Comparison of ENCODE assay signal across 16 cellular contexts in genomic region chr18:22668496-22668895, GRCh38.
DNase-seq lines count a peak whose midpoint lies in the region; ATAC-seq and TF ChIP-seq lines count a peak whose summit lies in the region.
"Had no signal": no experiment of that assay in that cellular context is flagged by ENCODE, and none has a peak within 500 bp of the region (broad histone marks: within the 10 kb centered on the region; RNA-seq: fewer than 3 reads in every experiment).

No MANE protein-coding gene starts in this region.

- no peak for TF ChIP-seq CTCF in sigmoid colon (IDR thresholded peaks at IDR 0.05)

- H3K4me1 ChIP-seq in sigmoid colon, result peaks cover 0 to 41% (median 28%) of the 10 kb centered on the region in 4 donors

- no peak overlapping the region for H3K4me3 ChIP-seq in sigmoid colon
- H3K4me3 ChIP-seq: ovary had no signal

- H3K9me3 ChIP-seq in sigmoid colon, result no peaks in the 10 kb centered on the region
- H3K9me3 ChIP-seq: ovary had no signal

- peak overlapping the region in 3 of 4 donors; percentile 69 to 85 (median 79) for H3K27ac ChIP-seq in sigmoid colon
- H3K27ac ChIP-seq: ovary had no signal

- DNase-seq in NCI-H226, result peak; percentile 53
- peak; percentile 28 for DNase-seq in dermis blood vessel endothelial cell
- no peak for DNase-seq in sigmoid colon
- DNase-seq in DMS 273 treated with DMSO at 0.1 percent for 48 hours (lab: John Stamatoyannopoulos, UW), result no peak
- DNase-seq in AML-193 (lab: John Stamatoyannopoulos, UW), result no peak
- DNase-seq: activated effector memory CD4-positive, alpha-beta T cell treated with Interleukin-2 at 50 U/mL for 16 hours; MV-4-11; NCI-H2029; ovary; SHP77 treated with DMSO at 0.1 percent for 48 hours; stimulated activated CD4-positive, alpha-beta T cell treated with anti-CD3 and anti-CD28 coated beads, Interleukin-4, amount 100 ng/mL, for 1 hour; substantia nigra had no signal

- intact Hi-C loops in sigmoid colon (cut with DNase I), result no loop called here

- H3K36me3 ChIP-seq in sigmoid colon, result no peaks in the 10 kb centered on the region
- H3K36me3 ChIP-seq: ovary had no signal

- 95% methylated on average over 2 of the region's 2 CpGs for WGBS in sigmoid colon, 2 donors

- ATAC-seq in GM18502 (IDR thresholded peaks at IDR 0.05; ENCODE audit: poor library complexity, unreplicated experiment) (peak; percentile 5), HG03135 (IDR thresholded peaks at IDR 0.05; ENCODE audit: unreplicated experiment) (no peak)
- no peak for ATAC-seq in activated CD4-positive, CD25-positive, alpha-beta regulatory T cell treated with anti-CD3 and anti-CD28 coated beads, Interleukin-2, amount 50 U/mL, for 24 hours
- ATAC-seq: left lobe of liver had no signal

- H3K27me3 ChIP-seq in sigmoid colon, result no peaks in the 10 kb centered on the region
- H3K27me3 ChIP-seq: ovary had no signal

- no peak for TF ChIP-seq POLR2A in sigmoid colon (IDR thresholded peaks at IDR 0.05)

- no peak for TF ChIP-seq EP300 in sigmoid colon (IDR thresholded peaks at IDR 0.05)

Comparison
In these comparisons a context has a peak if more than half of its experiments do, and no peak if none do; other contexts are left out.
1. DNase-seq: peak in NCI-H226 (single experiment) and dermis blood vessel endothelial cell (single experiment); none in sigmoid colon (single experiment), DMS 273 treated with DMSO at 0.1 percent for 48 hours (single experiment) and AML-193 (0 of 2).